ENCODE assay signal across 1 cellular context in genomic region chr15:30999729-31000128, GRCh38.
TF ChIP-seq lines count a peak whose summit lies in the region.

No MANE protein-coding gene starts in this region.

TF ChIP-seq in K562, 482 proteins besides CTCF, POLR2A, EP300 and RAD21 (continued from another document):
- TF ChIP-seq CBX1 (IDR thresholded peaks at IDR 0.05; ENCODE audit: low read depth) (no peak), ZNF551 (CRISPR knock-in tag; IDR thresholded peaks at IDR 0.05) (no peak), PBX2 (CRISPR knock-in tag; IDR thresholded peaks at IDR 0.05; ENCODE audit: low read depth) (no peak), PBX2 (tag; conservative IDR thresholded peaks at IDR 0.05; ENCODE audit: low read depth) (no peak), CEBPB (tag; IDR thresholded peaks at IDR 0.05) (no peak), TSHZ1 (CRISPR knock-in tag; IDR thresholded peaks at IDR 0.05) (no peak), HDAC3 (IDR thresholded peaks at IDR 0.05; ENCODE audit: borderline replicate concordance, partially characterized antibody) (peak; percentile 29), XRCC4 (IDR thresholded peaks at IDR 0.05; ENCODE audit: extremely low read depth, insufficient read depth, insufficient read length) (no peak), ZNF384 (IDR thresholded peaks at IDR 0.05; ENCODE audit: low read depth, low read length) (no peak), SP2 (IDR thresholded peaks at IDR 0.05; ENCODE audit: extremely low read depth, low read depth, low read length, poor library complexity, severe bottlenecking) (no peak), DACH1 (IDR thresholded peaks at IDR 0.05; ENCODE audit: partially characterized antibody) (peak; percentile 11), HMGN3 (IDR thresholded peaks at IDR 0.05; ENCODE audit: borderline replicate concordance, extremely low read depth, insufficient read length, low read depth, low read length) (no peak), ZNF717 (CRISPR knock-in tag; IDR thresholded peaks at IDR 0.05) (no peak), DNMT1 (IDR thresholded peaks at IDR 0.05) (no peak), FOSL1 (tag; conservative IDR thresholded peaks at IDR 0.05) (no peak), SRSF3 (IDR thresholded peaks at IDR 0.05; ENCODE audit: insufficient read depth, low read length) (no peak), ZNF707 (CRISPR knock-in tag; conservative IDR thresholded peaks at IDR 0.05) (no peak), KDM1A (IDR thresholded peaks at IDR 0.05) (peak; percentile 37 to 49; a peak in 3 of 4 replicates), TARDBP (IDR thresholded peaks at IDR 0.05) (no peak), CBFA2T2 (conservative IDR thresholded peaks at IDR 0.05) (peak; percentile 82), NR2C2 (CRISPR knock-in tag; IDR thresholded peaks at IDR 0.05) (no peak), NR2C2 (tag; IDR thresholded peaks at IDR 0.05) (no peak), CBFA2T3 (IDR thresholded peaks at IDR 0.05) (peak; percentile 88), DDX20 (tag; IDR thresholded peaks at IDR 0.05; ENCODE audit: low read depth) (no peak), PML (IDR thresholded peaks at IDR 0.05; ENCODE audit: low read length) (peak; percentile 73; the same call in 1 of the 2 replicates), YBX1 (IDR thresholded peaks at IDR 0.05) (no peak), REST (CRISPR knock-in tag; IDR thresholded peaks at IDR 0.05; ENCODE audit: low read depth) (no peak), SMARCE1 (IDR thresholded peaks at IDR 0.05) (peak; percentile 55; the same call in 1 of the 2 replicates), TRIM25 (IDR thresholded peaks at IDR 0.05; ENCODE audit: borderline replicate concordance) (no peak), HMBOX1 (IDR thresholded peaks at IDR 0.05) (no peak), SLC30A9 (CRISPR knock-in tag; IDR thresholded peaks at IDR 0.05) (no peak), FOXJ3 (CRISPR knock-in tag; IDR thresholded peaks at IDR 0.05) (no peak), RB1 (IDR thresholded peaks at IDR 0.05; ENCODE audit: low read depth) (no peak), ZNF79 (CRISPR knock-in tag; IDR thresholded peaks at IDR 0.05; ENCODE audit: low read depth) (no peak), MYNN (IDR thresholded peaks at IDR 0.05) (no peak), MYNN (CRISPR knock-in tag; IDR thresholded peaks at IDR 0.05) (no peak), TAF15 (IDR thresholded peaks at IDR 0.05; ENCODE audit: low read depth, low read length) (no peak), TBP (optimal IDR thresholded peaks at IDR 0.05; ENCODE audit: low read depth, low read length) (peak; percentile 45)
